In the genomic region with DNA sequence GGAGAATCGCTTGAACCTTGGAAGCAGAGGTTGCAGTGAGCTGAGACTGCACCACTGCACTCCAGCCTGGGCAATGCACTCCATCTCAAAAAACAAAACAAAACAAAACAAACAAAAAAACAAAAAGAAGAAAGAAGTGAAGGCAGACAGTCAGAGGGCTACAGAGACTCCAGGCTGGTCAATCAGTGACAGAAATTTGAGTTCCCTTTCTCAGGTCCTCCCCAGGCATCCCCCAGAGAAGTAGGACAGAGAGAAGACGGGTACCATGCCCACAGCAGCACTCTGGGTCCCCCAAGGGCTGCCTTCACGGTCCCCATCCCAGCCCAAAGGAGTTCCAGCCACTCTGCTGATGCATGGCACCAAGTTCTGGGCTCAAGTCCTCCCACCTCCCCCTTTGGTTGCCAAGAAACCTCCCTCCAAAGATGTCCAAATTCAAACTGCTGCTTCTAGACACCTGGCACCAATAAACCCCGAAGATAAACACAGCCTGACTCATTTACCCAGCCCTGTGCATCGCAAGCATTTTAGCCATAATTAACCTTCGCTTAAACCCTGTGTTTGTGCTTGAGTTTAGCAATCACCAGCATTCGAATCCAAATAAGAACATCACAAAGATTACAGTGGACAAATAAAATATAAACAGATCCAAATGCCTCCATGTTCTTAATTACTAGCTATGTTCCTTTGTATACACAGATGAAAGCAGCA, we compare ENCODE assay signal across 1 cellular context.
TF ChIP-seq lines count a peak whose summit lies in the region.

No MANE protein-coding gene starts in this region.

TF ChIP-seq in GM23338, 12 proteins besides CTCF, POLR2A, EP300 and RAD21:
- TF ChIP-seq, protein P1, sequence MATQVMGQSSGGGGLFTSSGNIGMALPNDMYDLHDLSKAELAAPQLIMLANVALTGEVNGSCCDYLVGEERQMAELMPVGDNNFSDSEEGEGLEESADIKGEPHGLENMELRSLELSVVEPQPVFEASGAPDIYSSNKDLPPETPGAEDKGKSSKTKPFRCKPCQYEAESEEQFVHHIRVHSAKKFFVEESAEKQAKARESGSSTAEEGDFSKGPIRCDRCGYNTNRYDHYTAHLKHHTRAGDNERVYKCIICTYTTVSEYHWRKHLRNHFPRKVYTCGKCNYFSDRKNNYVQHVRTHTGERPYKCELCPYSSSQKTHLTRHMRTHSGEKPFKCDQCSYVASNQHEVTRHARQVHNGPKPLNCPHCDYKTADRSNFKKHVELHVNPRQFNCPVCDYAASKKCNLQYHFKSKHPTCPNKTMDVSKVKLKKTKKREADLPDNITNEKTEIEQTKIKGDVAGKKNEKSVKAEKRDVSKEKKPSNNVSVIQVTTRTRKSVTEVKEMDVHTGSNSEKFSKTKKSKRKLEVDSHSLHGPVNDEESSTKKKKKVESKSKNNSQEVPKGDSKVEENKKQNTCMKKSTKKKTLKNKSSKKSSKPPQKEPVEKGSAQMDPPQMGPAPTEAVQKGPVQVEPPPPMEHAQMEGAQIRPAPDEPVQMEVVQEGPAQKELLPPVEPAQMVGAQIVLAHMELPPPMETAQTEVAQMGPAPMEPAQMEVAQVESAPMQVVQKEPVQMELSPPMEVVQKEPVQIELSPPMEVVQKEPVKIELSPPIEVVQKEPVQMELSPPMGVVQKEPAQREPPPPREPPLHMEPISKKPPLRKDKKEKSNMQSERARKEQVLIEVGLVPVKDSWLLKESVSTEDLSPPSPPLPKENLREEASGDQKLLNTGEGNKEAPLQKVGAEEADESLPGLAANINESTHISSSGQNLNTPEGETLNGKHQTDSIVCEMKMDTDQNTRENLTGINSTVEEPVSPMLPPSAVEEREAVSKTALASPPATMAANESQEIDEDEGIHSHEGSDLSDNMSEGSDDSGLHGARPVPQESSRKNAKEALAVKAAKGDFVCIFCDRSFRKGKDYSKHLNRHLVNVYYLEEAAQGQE (IDR thresholded peaks at IDR 0.05; ENCODE audit: unreplicated experiment): no peak
- TF ChIP-seq EZH2 (IDR thresholded peaks at IDR 0.05; ENCODE audit: low read depth, unreplicated experiment) (no peak), ZNF114 (CRISPR knock-in tag; IDR thresholded peaks at IDR 0.05) (no peak), CREB1 (CRISPR knock-in tag; IDR thresholded peaks at IDR 0.05; ENCODE audit: low read depth) (no peak)
TF ChIP-seq in GM23338: peak in this region for 0.
